16 cellular contexts compared by ENCODE assay signal in genomic region chr3:65884072-65884471, GRCh38.
A peak's percentile ranks its signal among the peaks of the same experiment; 100 is the strongest.
DNase-seq lines count a peak whose midpoint lies in the region; ATAC-seq, FAIRE-seq and TF ChIP-seq lines count a peak whose summit lies in the region.
"Had no signal": no experiment of that assay in that cellular context is flagged by ENCODE, and none has a peak within 500 bp of the region (broad histone marks: within the 10 kb centered on the region; RNA-seq: fewer than 3 reads in every experiment).

No MANE protein-coding gene starts in this region.

- H3K4me1 ChIP-seq in SJSA1 (replicated peaks): peaks cover 42% of the 10 kb centered on the region
- H3K4me1 ChIP-seq in pancreas: peaks cover 5 to 13% (median 7%) of the 10 kb centered on the region in 3 donors

- H3K36me3 ChIP-seq in SJSA1: no peaks in the 10 kb centered on the region
- H3K36me3 ChIP-seq in pancreas: no peaks in the 10 kb centered on the region
- H3K36me3 ChIP-seq: left lung, neutrophil had no signal

- H3K9me3 ChIP-seq in SJSA1 (replicated peaks): no peaks in the 10 kb centered on the region
- no peaks in the 10 kb centered on the region for H3K9me3 ChIP-seq in pancreas
- H3K9me3 ChIP-seq: left lung, neutrophil had no signal

- TF ChIP-seq CTCF in Calu3 (IDR thresholded peaks at IDR 0.05; ENCODE audit: unreplicated experiment): no peak
- TF ChIP-seq CTCF in pancreas (IDR thresholded peaks at IDR 0.05): no peak

- ATAC-seq in pancreas (peak; percentile 43 to 73 (median 62)), GM21825 (IDR thresholded peaks at IDR 0.05; ENCODE audit: unreplicated experiment) (no peak)
- ATAC-seq: esophagus mucosa had no signal

- peak overlapping the region; percentile 62 for H3K27ac Mint-ChIP-seq in Calu3 (ENCODE audit: unreplicated experiment)
- no peak overlapping the region for H3K27ac Mint-ChIP-seq in activated CD4-positive, alpha-beta memory T cell treated with anti-CD3 and anti-CD28 coated beads for 36 hours

- POLR2A ChIA-PET in activated CD4-positive, alpha-beta memory T cell treated with anti-CD3 and anti-CD28 coated beads for 36 hours (lab: Charles Lee): no interaction called here

- intact Hi-C loops in Calu3 (cut with micrococcal nuclease; ENCODE audit: unreplicated experiment): no loop called here
- intact Hi-C loops in pancreas (cut with DNase I): no loop called here
- intact Hi-C loops in activated CD4-positive, alpha-beta memory T cell treated with anti-CD3 and anti-CD28 coated beads for 36 hours (cut with micrococcal nuclease): no loop called here

- CTCF ChIA-PET in Calu3 (lab: Charles Lee): no interaction called here
- CTCF ChIA-PET in activated CD4-positive, alpha-beta memory T cell treated with anti-CD3 and anti-CD28 coated beads for 36 hours (lab: Charles Lee): no interaction called here

- 49 to 61% methylated on average over 4 of the region's 4 CpGs for WGBS in pancreas, 2 donors

- H3K36me3 Mint-ChIP-seq in Calu3 (ENCODE audit: insufficient read depth, unreplicated experiment): no peaks in the 10 kb centered on the region
- H3K36me3 Mint-ChIP-seq in activated CD4-positive, alpha-beta memory T cell treated with anti-CD3 and anti-CD28 coated beads for 36 hours: no peaks in the 10 kb centered on the region

- H3K27ac ChIP-seq in SJSA1 (peak overlapping the region; percentile 73), pancreas (peak overlapping the region in 2 of 4 donors; percentile 8 to 51)
- H3K27ac ChIP-seq: GM23248, left lung, neutrophil had no signal

- peaks cover 24% of the 10 kb centered on the region for H3K4me1 Mint-ChIP-seq in Calu3 (ENCODE audit: low read depth, unreplicated experiment)
- H3K4me1 Mint-ChIP-seq in activated CD4-positive, alpha-beta memory T cell treated with anti-CD3 and anti-CD28 coated beads for 36 hours (ENCODE audit: low read depth): no peaks in the 10 kb centered on the region

- no peak for FAIRE-seq in pancreas (lab: Jason Lieb, UNC)

- H3K27me3 Mint-ChIP-seq in Calu3 (ENCODE audit: unreplicated experiment): no peaks in the 10 kb centered on the region
- H3K27me3 Mint-ChIP-seq in activated CD4-positive, alpha-beta memory T cell treated with anti-CD3 and anti-CD28 coated beads for 36 hours: no peaks in the 10 kb centered on the region

- peak overlapping the region; percentile 55 for H3K4me3 Mint-ChIP-seq in Calu3 (ENCODE audit: low read depth, unreplicated experiment)
- H3K4me3 Mint-ChIP-seq in activated CD4-positive, alpha-beta memory T cell treated with anti-CD3 and anti-CD28 coated beads for 36 hours: no peak overlapping the region

- no peak for DNase-seq in Calu3
- DNase-seq in SJSA1 (ENCODE audit: low read depth in 1 of 2, low spot score in 2 of 2): no peak
- peak; percentile 29 for DNase-seq in kidney tubule cell (ENCODE audit: low spot score)
- no peak for DNase-seq in pancreas
- DNase-seq in activated CD4-positive, alpha-beta memory T cell treated with anti-CD3 and anti-CD28 coated beads for 36 hours: no peak
- DNase-seq in NCI-H2196 treated with DMSO at 0.1 percent for 48 hours (lab: John Stamatoyannopoulos, UW; ENCODE audit: unreplicated experiment): no peak
- DNase-seq in NCI-H2107 treated with DMSO at 0.1 percent for 48 hours (lab: John Stamatoyannopoulos, UW; ENCODE audit: unreplicated experiment): no peak
- DNase-seq: activated CD4-positive, alpha-beta T cell treated with anti-CD3 and anti-CD28 coated beads for 4 hours; activated T-cell treated with anti-CD3 and anti-CD28 coated beads, Interleukin-2, amount 50 U/mL, for 1 hour; GM23248; left lung; MV-4-11; OCI-M1 had no signal

- no peaks in the 10 kb centered on the region for H3K27me3 ChIP-seq in SJSA1 (replicated peaks)
- no peaks in the 10 kb centered on the region for H3K27me3 ChIP-seq in pancreas
- H3K27me3 ChIP-seq: left lung, neutrophil had no signal

- BruUV-seq in Calu3 (replicated peaks; lab: Mats Ljungman, UMichigan): no TSS peak

- H3K9me3 Mint-ChIP-seq in Calu3 (ENCODE audit: low read depth, unreplicated experiment): no peaks in the 10 kb centered on the region
- no peaks in the 10 kb centered on the region for H3K9me3 Mint-ChIP-seq in activated CD4-positive, alpha-beta memory T cell treated with anti-CD3 and anti-CD28 coated beads for 36 hours

- H3K4me3 ChIP-seq in SJSA1 (peak overlapping the region; percentile 8; the same call in 1 of the 2 replicates), pancreas (no peak overlapping the region)
- H3K4me3 ChIP-seq: GM23248, left lung had no signal
